ENCODE assay signal across 28 cellular contexts in the genomic region with DNA sequence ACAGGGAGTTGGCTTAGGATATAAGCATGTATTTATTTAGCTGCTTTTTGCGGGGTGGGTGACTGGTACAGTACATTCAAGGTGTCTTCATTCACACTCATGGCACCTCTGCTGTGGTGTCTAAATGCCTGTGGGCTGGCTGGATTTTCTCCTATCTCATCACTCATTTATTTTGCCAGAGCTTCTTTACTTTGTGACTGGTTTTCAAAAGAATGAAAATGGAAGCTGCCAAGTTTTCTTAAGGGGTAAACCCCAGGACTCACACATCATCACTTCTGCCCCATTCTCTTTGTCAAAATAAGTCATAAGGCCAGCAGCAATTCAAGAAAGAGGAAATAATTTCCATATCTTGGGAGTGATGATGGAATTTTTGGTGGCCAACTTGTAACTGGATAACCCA.
A peak's percentile ranks its signal among the peaks of the same experiment; 100 is the strongest.
DNase-seq lines count a peak whose midpoint lies in the region; ATAC-seq and TF ChIP-seq lines count a peak whose summit lies in the region.
"Had no signal": no experiment of that assay in that cellular context is flagged by ENCODE, and none has a peak within 500 bp of the region (broad histone marks: within the 10 kb centered on the region; RNA-seq: fewer than 3 reads in every experiment).

No MANE protein-coding gene starts in this region.

- POLR2A ChIA-PET in SK-N-SH (lab: Yijun Ruan, JAX) (no interaction called here), T-cell (lab: Charles Lee) (no interaction called here)

- H3K4me3 ChIP-seq in SK-N-SH (ENCODE audit: low read depth in 2 of 2, low read length in 1 of 2) (no peak overlapping the region), fibroblast of pulmonary artery (replicated peaks; ENCODE audit: low read depth, low read length) (no peak overlapping the region)
- H3K4me3 ChIP-seq: breast epithelium, HAP-1, lung, sigmoid colon had no signal

- TF ChIP-seq CTCF in SK-N-SH (IDR thresholded peaks at IDR 0.05) (no peak), fibroblast of pulmonary artery (IDR thresholded peaks at IDR 0.05; ENCODE audit: low read length, missing control alignments) (no peak)

- H3K27me3 Mint-ChIP-seq in T-cell: no peaks in the 10 kb centered on the region
- H3K27me3 Mint-ChIP-seq: activated naive CD8-positive, alpha-beta T cell; stimulated activated naive CD8-positive, alpha-beta T cell treated with anti-CD3 and anti-CD28 coated beads, Interleukin-15, amount 100 ng/mL, for 72 hours had no signal

- TF ChIP-seq RAD21 in SK-N-SH (IDR thresholded peaks at IDR 0.05; ENCODE audit: low read length): no peak

- no peak overlapping the region for H2AFZ ChIP-seq in SK-N-SH (ENCODE audit: low read depth)

- H3F3A ChIP-seq in SK-N-SH (replicated peaks; ENCODE audit: insufficient read depth): peaks cover 6% of the 10 kb centered on the region

- CTCF ChIA-PET in SK-N-SH (lab: Yijun Ruan, JAX) (interaction anchor here (1.5 kb wide), 1 partner anchor 13 kb away, joined by 3 read pairs; no protein-coding TSS in a partner anchor), T-cell (lab: Charles Lee) (no interaction called here)

- no peaks in the 10 kb centered on the region for H3K79me2 ChIP-seq in SK-N-SH (ENCODE audit: insufficient read depth)

- no peaks in the 10 kb centered on the region for H3K36me3 Mint-ChIP-seq in T-cell
- H3K36me3 Mint-ChIP-seq: activated naive CD8-positive, alpha-beta T cell had no signal

- ATAC-seq in SK-N-SH treated with all-trans-retinoic acid at 6 μM for 48 hours: no peak
- no peak for ATAC-seq in T-cell (replicated peaks in 1 of 4)
- no peak for ATAC-seq in GM19324 (IDR thresholded peaks at IDR 0.05; ENCODE audit: low FRiP score, unreplicated experiment)
- ATAC-seq: activated T-helper 17 cell treated with anti-CD3 and anti-CD28 coated beads, Interleukin-2, amount 50 U/mL, for 72 hours; stimulated activated naive CD8-positive, alpha-beta T cell treated with anti-CD3 and anti-CD28 coated beads, Interleukin-15, amount 100 ng/mL, for 72 hours had no signal

- no peak for DNase-seq in SK-N-SH
- DNase-seq in amniotic stem cell (lab: John Stamatoyannopoulos, UW): peak; percentile 27
- peak; percentile 74 for DNase-seq in fibroblast of pulmonary artery (ENCODE audit: low read depth)
- no peak for DNase-seq in T-cell
- DNase-seq in Ammon's horn (ENCODE audit: low spot score): no peak
- no peak for DNase-seq in pons (ENCODE audit: low spot score)
- DNase-seq: activated CD4-positive, alpha-beta T cell treated with anti-CD3 and anti-CD28 coated beads, Interleukin-2, amount 50 U/mL, for 4 hours; activated CD4-positive, CD25-positive, alpha-beta regulatory T cell; activated CD8-positive, alpha-beta memory T cell treated with anti-CD3 and anti-CD28 coated beads, Interleukin-2, amount 50 U/mL, for 48 hours; C1 segment of cervical spinal cord; Calu3; cortex of kidney; kidney; NCI-H1417; NCI-H2081; NCI-H345; NCI-H748 treated with DMSO at 0.1 percent for 48 hours; sigmoid colon; stimulated activated naive CD8-positive, alpha-beta T cell treated with anti-CD3 and anti-CD28 coated beads, Interleukin-15, amount 100 ng/mL, for 72 hours; trophoblast cell had no signal

- no peaks in the 10 kb centered on the region for H4K20me1 ChIP-seq in SK-N-SH (ENCODE audit: insufficient read depth)

- H3K36me3 ChIP-seq in SK-N-SH (replicated peaks in 1 of 2; ENCODE audit: control insufficient read depth in 1 of 2, insufficient read depth in 2 of 2, low read length in 1 of 2): no peaks in the 10 kb centered on the region
- H3K36me3 ChIP-seq: breast epithelium, HAP-1, sigmoid colon had no signal

- H3K4me1 Mint-ChIP-seq in T-cell: no peaks in the 10 kb centered on the region
- H3K4me1 Mint-ChIP-seq: activated T-helper 17 cell treated with anti-CD3 and anti-CD28 coated beads, Interleukin-2, amount 50 U/mL, for 72 hours; stimulated activated naive CD8-positive, alpha-beta T cell treated with anti-CD3 and anti-CD28 coated beads, Interleukin-15, amount 100 ng/mL, for 72 hours had no signal

- H3K9me2 ChIP-seq in SK-N-SH: no peaks in the 10 kb centered on the region

- peak in 1 of 2 experiments; percentile 24; a peak in 1 of 4 replicates for TF ChIP-seq EP300 in SK-N-SH (IDR thresholded peaks at IDR 0.05; ENCODE audit: borderline replicate concordance in 1 of 2, low read depth in 1 of 2, low read length in 1 of 2)

- no peaks in the 10 kb centered on the region for H3K9me3 ChIP-seq in SK-N-SH
- H3K9me3 ChIP-seq: breast epithelium, HAP-1, sigmoid colon had no signal

- 90% methylated on average over 1 of the region's 1 CpG for WGBS in SK-N-SH (ENCODE audit: low lambda C conversion rate)

- H3K9ac ChIP-seq in SK-N-SH: no peak overlapping the region

- H3K4me3 Mint-ChIP-seq in T-cell: no peak overlapping the region
- H3K4me3 Mint-ChIP-seq: activated naive CD8-positive, alpha-beta T cell; activated T-helper 17 cell treated with anti-CD3 and anti-CD28 coated beads, Interleukin-2, amount 50 U/mL, for 72 hours; stimulated activated naive CD8-positive, alpha-beta T cell treated with anti-CD3 and anti-CD28 coated beads, Interleukin-15, amount 100 ng/mL, for 72 hours had no signal

- no peak overlapping the region for H3K27ac Mint-ChIP-seq in T-cell
- H3K27ac Mint-ChIP-seq: activated naive CD8-positive, alpha-beta T cell; activated T-helper 17 cell treated with anti-CD3 and anti-CD28 coated beads, Interleukin-2, amount 50 U/mL, for 72 hours; stimulated activated naive CD8-positive, alpha-beta T cell treated with anti-CD3 and anti-CD28 coated beads, Interleukin-15, amount 100 ng/mL, for 72 hours had no signal

- peaks cover 0 to 2% (median 0%) of the 10 kb centered on the region in 3 donors for H3K9me3 Mint-ChIP-seq in T-cell
- H3K9me3 Mint-ChIP-seq: activated T-helper 17 cell treated with anti-CD3 and anti-CD28 coated beads, Interleukin-2, amount 50 U/mL, for 72 hours; stimulated activated naive CD8-positive, alpha-beta T cell treated with anti-CD3 and anti-CD28 coated beads, Interleukin-15, amount 100 ng/mL, for 72 hours had no signal

- H3K4me2 ChIP-seq in SK-N-SH: no peak overlapping the region

- H3K27me3 ChIP-seq in SK-N-SH (ENCODE audit: insufficient read depth): no peaks in the 10 kb centered on the region
- H3K27me3 ChIP-seq: breast epithelium, sigmoid colon had no signal

- H3K27ac ChIP-seq in SK-N-SH (ENCODE audit: low read depth in 2 of 2, low read length in 1 of 2): no peak overlapping the region
- H3K27ac ChIP-seq: 22Rv1, breast epithelium, sigmoid colon had no signal

- no peaks in the 10 kb centered on the region for H3K4me1 ChIP-seq in SK-N-SH (ENCODE audit: control insufficient read depth in 1 of 2, insufficient read depth in 2 of 2, low read depth in 1 of 2, low read length in 1 of 2)
- H3K4me1 ChIP-seq: breast epithelium, HAP-1, sigmoid colon had no signal

TF ChIP-seq in SK-N-SH, 30 proteins besides CTCF, POLR2A, EP300 and RAD21 (continues in another document):
- TF ChIP-seq SIN3A (IDR thresholded peaks at IDR 0.05; ENCODE audit: borderline replicate concordance, low read depth, low read length) (no peak), FOXJ3 (CRISPR knock-in tag; IDR thresholded peaks at IDR 0.05) (no peak), FOSL2 (IDR thresholded peaks at IDR 0.05; ENCODE audit: borderline replicate concordance, low read depth) (no peak), TCF12 (IDR thresholded peaks at IDR 0.05) (peak; percentile 55), RCOR1 (IDR thresholded peaks at IDR 0.05; ENCODE audit: low read length) (no peak), TEAD4 (IDR thresholded peaks at IDR 0.05; ENCODE audit: borderline replicate concordance, insufficient read depth) (peak; percentile 16; the same call in 1 of the 2 replicates), FOXM1 (IDR thresholded peaks at IDR 0.05; ENCODE audit: low read depth) (no peak), MXI1 (IDR thresholded peaks at IDR 0.05; ENCODE audit: low read depth, low read length) (no peak), JUND (IDR thresholded peaks at IDR 0.05) (0 out of 2 replicates have a peak, but pooled peaks have one; percentile 23), NFIC (IDR thresholded peaks at IDR 0.05; ENCODE audit: borderline replicate concordance) (peak; percentile 52; the same call in 1 of the 2 replicates), ELF1 (IDR thresholded peaks at IDR 0.05) (no peak), MEF2A (IDR thresholded peaks at IDR 0.05; ENCODE audit: borderline replicate concordance, low read depth) (no peak)

TF ChIP-seq in SK-N-SH treated with all-trans-retinoic acid at 6 μM for 48 hours, 23 proteins besides CTCF, POLR2A, EP300 and RAD21 (continues in another document):
- TF ChIP-seq ESRRG (CRISPR knock-in tag; IDR thresholded peaks at IDR 0.05) (no peak), TSHZ2 (CRISPR knock-in tag; IDR thresholded peaks at IDR 0.05) (no peak)

Comparison
In these comparisons a context has a peak if more than half of its experiments do, and no peak if none do; other contexts are left out.
1. DNase-seq: peak in amniotic stem cell (single experiment) and fibroblast of pulmonary artery (single experiment); none in SK-N-SH (single experiment), T-cell (0 of 34), Ammon's horn (single experiment) and pons (single experiment).